ENCODE assay signal across 17 cellular contexts in genomic region chr4:15868816-15869413, GRCh38.
"Had no signal": no experiment of that assay in that cellular context is flagged by ENCODE, and none has a peak within 500 bp of the region (broad histone marks: within the 10 kb centered on the region; RNA-seq: fewer than 3 reads in every experiment).

No MANE protein-coding gene starts in this region.

- H3K9ac ChIP-seq: parathyroid adenoma had no signal

- ATAC-seq: activated CD4-positive, CD25-positive, alpha-beta regulatory T cell treated with anti-CD3 and anti-CD28 coated beads, Interleukin-2, amount 50 U/mL, for 24 hours; effector memory CD8-positive, alpha-beta T cell; stimulated activated effector memory CD8-positive, alpha-beta T cell treated with anti-CD3 and anti-CD28 coated beads, Interleukin-12 subunit alpha, Interleukin-12 subunit beta, amount 100 ng/mL, for 72 hours had no signal

- DNase-seq: activated CD4-positive, alpha-beta T cell treated with anti-CD3 and anti-CD28 coated beads, Interleukin-2, amount 50 U/mL, for 1 hour; activated CD8-positive, alpha-beta memory T cell treated with anti-CD3 and anti-CD28 coated beads for 24 hours; activated gamma-delta T cell treated with Interleukin-2 at 50 U/mL for 16 hours; activated naive CD8-positive, alpha-beta T cell treated with anti-CD3 and anti-CD28 coated beads for 36 hours; dermis blood vessel endothelial cell; effector memory CD8-positive, alpha-beta T cell; foreskin melanocyte; head of caudate nucleus; midbrain; T-helper 1 cell; T1000 had no signal

- H3K4me3 Mint-ChIP-seq: activated naive CD8-positive, alpha-beta T cell treated with anti-CD3 and anti-CD28 coated beads for 36 hours; effector memory CD8-positive, alpha-beta T cell; stimulated activated effector memory CD8-positive, alpha-beta T cell treated with anti-CD3 and anti-CD28 coated beads, Interleukin-12 subunit alpha, Interleukin-12 subunit beta, amount 100 ng/mL, for 72 hours had no signal

- H3K79me2 ChIP-seq: parathyroid adenoma had no signal

- H2AFZ ChIP-seq: parathyroid adenoma had no signal

- H3K9me3 ChIP-seq: tibial artery had no signal

- H3K4me1 ChIP-seq: parathyroid adenoma had no signal

- H3K27ac Mint-ChIP-seq: activated naive CD8-positive, alpha-beta T cell treated with anti-CD3 and anti-CD28 coated beads for 36 hours; effector memory CD8-positive, alpha-beta T cell; stimulated activated effector memory CD8-positive, alpha-beta T cell treated with anti-CD3 and anti-CD28 coated beads, Interleukin-12 subunit alpha, Interleukin-12 subunit beta, amount 100 ng/mL, for 72 hours had no signal

- FAIRE-seq: bronchial epithelial cell had no signal

- H3K9me3 Mint-ChIP-seq: activated naive CD8-positive, alpha-beta T cell treated with anti-CD3 and anti-CD28 coated beads for 36 hours; effector memory CD8-positive, alpha-beta T cell; stimulated activated effector memory CD8-positive, alpha-beta T cell treated with anti-CD3 and anti-CD28 coated beads, Interleukin-12 subunit alpha, Interleukin-12 subunit beta, amount 100 ng/mL, for 72 hours had no signal

- H3K36me3 Mint-ChIP-seq: activated naive CD8-positive, alpha-beta T cell treated with anti-CD3 and anti-CD28 coated beads for 36 hours; stimulated activated effector memory CD8-positive, alpha-beta T cell treated with anti-CD3 and anti-CD28 coated beads, Interleukin-12 subunit alpha, Interleukin-12 subunit beta, amount 100 ng/mL, for 72 hours had no signal

- H3K36me3 ChIP-seq: tibial artery had no signal

- H3K4me3 ChIP-seq: lung, tibial artery had no signal

- H3K27me3 ChIP-seq: tibial artery had no signal

- H3K4me1 Mint-ChIP-seq: stimulated activated effector memory CD8-positive, alpha-beta T cell treated with anti-CD3 and anti-CD28 coated beads, Interleukin-12 subunit alpha, Interleukin-12 subunit beta, amount 100 ng/mL, for 72 hours had no signal

- H3K27ac ChIP-seq: parathyroid adenoma, tibial artery had no signal
